In genomic region chr4:155973639-155974475, GRCh38 we compare ENCODE assay signal across 1 cellular context.
TF ChIP-seq lines count a peak whose summit lies in the region.

No MANE protein-coding gene starts in this region.

TF ChIP-seq in H1, 55 proteins besides CTCF, POLR2A, EP300 and RAD21 (continued from another document):
- TF ChIP-seq USF2 (IDR thresholded peaks at IDR 0.05; ENCODE audit: low read length), result no peak
- peak; percentile 51; the same call in 1 of the 2 replicates for TF ChIP-seq TEAD4 (IDR thresholded peaks at IDR 0.05; ENCODE audit: low read depth, low read length)
- no peak for TF ChIP-seq GABPA (IDR thresholded peaks at IDR 0.05; ENCODE audit: borderline replicate concordance, insufficient read depth, low read length)
- no peak for TF ChIP-seq TCF12 (IDR thresholded peaks at IDR 0.05; ENCODE audit: low read depth, low read length)
- TF ChIP-seq CHD2 (IDR thresholded peaks at IDR 0.05; ENCODE audit: low read length), result no peak
- TF ChIP-seq SIN3A (conservative IDR thresholded peaks at IDR 0.05 in 1 of 2, IDR thresholded peaks at IDR 0.05 in 1 of 2; ENCODE audit: low read depth in 1 of 2, low read length in 2 of 2), result no peak
- no peak for TF ChIP-seq POU5F1 (IDR thresholded peaks at IDR 0.05; ENCODE audit: low read depth, low read length)
- TF ChIP-seq, protein P1, sequence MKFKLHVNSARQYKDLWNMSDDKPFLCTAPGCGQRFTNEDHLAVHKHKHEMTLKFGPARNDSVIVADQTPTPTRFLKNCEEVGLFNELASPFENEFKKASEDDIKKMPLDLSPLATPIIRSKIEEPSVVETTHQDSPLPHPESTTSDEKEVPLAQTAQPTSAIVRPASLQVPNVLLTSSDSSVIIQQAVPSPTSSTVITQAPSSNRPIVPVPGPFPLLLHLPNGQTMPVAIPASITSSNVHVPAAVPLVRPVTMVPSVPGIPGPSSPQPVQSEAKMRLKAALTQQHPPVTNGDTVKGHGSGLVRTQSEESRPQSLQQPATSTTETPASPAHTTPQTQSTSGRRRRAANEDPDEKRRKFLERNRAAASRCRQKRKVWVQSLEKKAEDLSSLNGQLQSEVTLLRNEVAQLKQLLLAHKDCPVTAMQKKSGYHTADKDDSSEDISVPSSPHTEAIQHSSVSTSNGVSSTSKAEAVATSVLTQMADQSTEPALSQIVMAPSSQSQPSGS (IDR thresholded peaks at IDR 0.05; ENCODE audit: low read length), result no peak
- TF ChIP-seq SIX5 (IDR thresholded peaks at IDR 0.05; ENCODE audit: low read depth, low read length), result no peak
- TF ChIP-seq CREB1 (IDR thresholded peaks at IDR 0.05), result no peak
- TF ChIP-seq TAF7 (optimal IDR thresholded peaks at IDR 0.05; ENCODE audit: borderline replicate concordance, low read depth, low read length), result no peak
- TF ChIP-seq GTF2F1 (IDR thresholded peaks at IDR 0.05; ENCODE audit: borderline replicate concordance, low read depth, low read length), result no peak
- TF ChIP-seq KDM4A (IDR thresholded peaks at IDR 0.05; ENCODE audit: low read depth, low read length, severe bottlenecking), result no peak
- TF ChIP-seq, protein P2, sequence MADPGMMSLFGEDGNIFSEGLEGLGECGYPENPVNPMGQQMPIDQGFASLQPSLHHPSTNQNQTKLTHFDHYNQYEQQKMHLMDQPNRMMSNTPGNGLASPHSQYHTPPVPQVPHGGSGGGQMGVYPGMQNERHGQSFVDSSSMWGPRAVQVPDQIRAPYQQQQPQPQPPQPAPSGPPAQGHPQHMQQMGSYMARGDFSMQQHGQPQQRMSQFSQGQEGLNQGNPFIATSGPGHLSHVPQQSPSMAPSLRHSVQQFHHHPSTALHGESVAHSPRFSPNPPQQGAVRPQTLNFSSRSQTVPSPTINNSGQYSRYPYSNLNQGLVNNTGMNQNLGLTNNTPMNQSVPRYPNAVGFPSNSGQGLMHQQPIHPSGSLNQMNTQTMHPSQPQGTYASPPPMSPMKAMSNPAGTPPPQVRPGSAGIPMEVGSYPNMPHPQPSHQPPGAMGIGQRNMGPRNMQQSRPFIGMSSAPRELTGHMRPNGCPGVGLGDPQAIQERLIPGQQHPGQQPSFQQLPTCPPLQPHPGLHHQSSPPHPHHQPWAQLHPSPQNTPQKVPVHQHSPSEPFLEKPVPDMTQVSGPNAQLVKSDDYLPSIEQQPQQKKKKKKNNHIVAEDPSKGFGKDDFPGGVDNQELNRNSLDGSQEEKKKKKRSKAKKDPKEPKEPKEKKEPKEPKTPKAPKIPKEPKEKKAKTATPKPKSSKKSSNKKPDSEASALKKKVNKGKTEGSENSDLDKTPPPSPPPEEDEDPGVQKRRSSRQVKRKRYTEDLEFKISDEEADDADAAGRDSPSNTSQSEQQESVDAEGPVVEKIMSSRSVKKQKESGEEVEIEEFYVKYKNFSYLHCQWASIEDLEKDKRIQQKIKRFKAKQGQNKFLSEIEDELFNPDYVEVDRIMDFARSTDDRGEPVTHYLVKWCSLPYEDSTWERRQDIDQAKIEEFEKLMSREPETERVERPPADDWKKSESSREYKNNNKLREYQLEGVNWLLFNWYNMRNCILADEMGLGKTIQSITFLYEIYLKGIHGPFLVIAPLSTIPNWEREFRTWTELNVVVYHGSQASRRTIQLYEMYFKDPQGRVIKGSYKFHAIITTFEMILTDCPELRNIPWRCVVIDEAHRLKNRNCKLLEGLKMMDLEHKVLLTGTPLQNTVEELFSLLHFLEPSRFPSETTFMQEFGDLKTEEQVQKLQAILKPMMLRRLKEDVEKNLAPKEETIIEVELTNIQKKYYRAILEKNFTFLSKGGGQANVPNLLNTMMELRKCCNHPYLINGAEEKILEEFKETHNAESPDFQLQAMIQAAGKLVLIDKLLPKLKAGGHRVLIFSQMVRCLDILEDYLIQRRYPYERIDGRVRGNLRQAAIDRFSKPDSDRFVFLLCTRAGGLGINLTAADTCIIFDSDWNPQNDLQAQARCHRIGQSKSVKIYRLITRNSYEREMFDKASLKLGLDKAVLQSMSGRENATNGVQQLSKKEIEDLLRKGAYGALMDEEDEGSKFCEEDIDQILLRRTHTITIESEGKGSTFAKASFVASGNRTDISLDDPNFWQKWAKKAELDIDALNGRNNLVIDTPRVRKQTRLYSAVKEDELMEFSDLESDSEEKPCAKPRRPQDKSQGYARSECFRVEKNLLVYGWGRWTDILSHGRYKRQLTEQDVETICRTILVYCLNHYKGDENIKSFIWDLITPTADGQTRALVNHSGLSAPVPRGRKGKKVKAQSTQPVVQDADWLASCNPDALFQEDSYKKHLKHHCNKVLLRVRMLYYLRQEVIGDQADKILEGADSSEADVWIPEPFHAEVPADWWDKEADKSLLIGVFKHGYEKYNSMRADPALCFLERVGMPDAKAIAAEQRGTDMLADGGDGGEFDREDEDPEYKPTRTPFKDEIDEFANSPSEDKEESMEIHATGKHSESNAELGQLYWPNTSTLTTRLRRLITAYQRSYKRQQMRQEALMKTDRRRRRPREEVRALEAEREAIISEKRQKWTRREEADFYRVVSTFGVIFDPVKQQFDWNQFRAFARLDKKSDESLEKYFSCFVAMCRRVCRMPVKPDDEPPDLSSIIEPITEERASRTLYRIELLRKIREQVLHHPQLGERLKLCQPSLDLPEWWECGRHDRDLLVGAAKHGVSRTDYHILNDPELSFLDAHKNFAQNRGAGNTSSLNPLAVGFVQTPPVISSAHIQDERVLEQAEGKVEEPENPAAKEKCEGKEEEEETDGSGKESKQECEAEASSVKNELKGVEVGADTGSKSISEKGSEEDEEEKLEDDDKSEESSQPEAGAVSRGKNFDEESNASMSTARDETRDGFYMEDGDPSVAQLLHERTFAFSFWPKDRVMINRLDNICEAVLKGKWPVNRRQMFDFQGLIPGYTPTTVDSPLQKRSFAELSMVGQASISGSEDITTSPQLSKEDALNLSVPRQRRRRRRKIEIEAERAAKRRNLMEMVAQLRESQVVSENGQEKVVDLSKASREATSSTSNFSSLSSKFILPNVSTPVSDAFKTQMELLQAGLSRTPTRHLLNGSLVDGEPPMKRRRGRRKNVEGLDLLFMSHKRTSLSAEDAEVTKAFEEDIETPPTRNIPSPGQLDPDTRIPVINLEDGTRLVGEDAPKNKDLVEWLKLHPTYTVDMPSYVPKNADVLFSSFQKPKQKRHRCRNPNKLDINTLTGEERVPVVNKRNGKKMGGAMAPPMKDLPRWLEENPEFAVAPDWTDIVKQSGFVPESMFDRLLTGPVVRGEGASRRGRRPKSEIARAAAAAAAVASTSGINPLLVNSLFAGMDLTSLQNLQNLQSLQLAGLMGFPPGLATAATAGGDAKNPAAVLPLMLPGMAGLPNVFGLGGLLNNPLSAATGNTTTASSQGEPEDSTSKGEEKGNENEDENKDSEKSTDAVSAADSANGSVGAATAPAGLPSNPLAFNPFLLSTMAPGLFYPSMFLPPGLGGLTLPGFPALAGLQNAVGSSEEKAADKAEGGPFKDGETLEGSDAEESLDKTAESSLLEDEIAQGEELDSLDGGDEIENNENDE (IDR thresholded peaks at IDR 0.05; ENCODE audit: insufficient replicate concordance, low read length), result no peak
- TF ChIP-seq SAP30 (IDR thresholded peaks at IDR 0.05; ENCODE audit: insufficient read depth, insufficient replicate concordance, low read length), result no peak
